8 cellular contexts compared by ENCODE assay signal in genomic region chr14:55130194-55130550, GRCh38. TPM values are rescaled to one million over a fixed set of nuclear protein-coding genes. Genes with fewer than 3 reads are reported as not detected.
DNase-seq lines count a peak whose midpoint lies in the region; ATAC-seq, FAIRE-seq and TF ChIP-seq lines count a peak whose summit lies in the region.

No MANE protein-coding gene starts in this region.

- peak overlapping the region; percentile 67 for H3K4me3 Mint-ChIP-seq in activated CD4-positive, alpha-beta T cell treated with anti-CD3 and anti-CD28 coated beads, Interleukin-2, amount 10 ng/mL, durations not matched to agents 7 days and 5 days
- peak overlapping the region; percentile 59 for H3K4me3 Mint-ChIP-seq in activated naive CD8-positive, alpha-beta T cell treated with anti-CD3 and anti-CD28 coated beads, Interleukin-2, amount 50 U/mL, for 24 hours

- H3K9me3 ChIP-seq in kidney (ENCODE audit: control insufficient read depth in 1 of 2, low read length in 2 of 2) (no peaks in the 10 kb centered on the region), thymus (ENCODE audit: control insufficient read depth) (no peaks in the 10 kb centered on the region)

- H3K27me3 Mint-ChIP-seq in activated CD4-positive, alpha-beta T cell treated with anti-CD3 and anti-CD28 coated beads, Interleukin-2, amount 10 ng/mL, durations not matched to agents 7 days and 5 days, result peaks cover 35% of the 10 kb centered on the region
- peaks cover 32% of the 10 kb centered on the region for H3K27me3 Mint-ChIP-seq in activated naive CD8-positive, alpha-beta T cell treated with anti-CD3 and anti-CD28 coated beads, Interleukin-2, amount 50 U/mL, for 24 hours

- CTCF ChIA-PET in activated CD4-positive, alpha-beta T cell treated with anti-CD3 and anti-CD28 coated beads, Interleukin-2, amount 10 ng/mL, durations not matched to agents 7 days and 5 days (lab: Charles Lee), result interaction anchor here (1.2 kb wide), 2 partner anchors 31 to 41 kb away, joined by 3 to 6 read pairs; no protein-coding TSS in a partner anchor

- H3K27me3 ChIP-seq in thymus (ENCODE audit: control insufficient read depth, insufficient read depth), result peaks cover 29% of the 10 kb centered on the region

- no peaks in the 10 kb centered on the region for H3K36me3 ChIP-seq in kidney (ENCODE audit: control insufficient read depth in 1 of 2, insufficient read depth in 2 of 2, low read length in 2 of 2)
- H3K36me3 ChIP-seq in thymus (ENCODE audit: control insufficient read depth, insufficient read depth), result peaks cover 4% of the 10 kb centered on the region

- no peaks in the 10 kb centered on the region for H3K9me3 Mint-ChIP-seq in activated CD4-positive, alpha-beta T cell treated with anti-CD3 and anti-CD28 coated beads, Interleukin-2, amount 10 ng/mL, durations not matched to agents 7 days and 5 days
- no peaks in the 10 kb centered on the region for H3K9me3 Mint-ChIP-seq in activated naive CD8-positive, alpha-beta T cell treated with anti-CD3 and anti-CD28 coated beads, Interleukin-2, amount 50 U/mL, for 24 hours

- ATAC-seq in activated naive CD8-positive, alpha-beta T cell treated with anti-CD3 and anti-CD28 coated beads, Interleukin-2, amount 50 U/mL, for 24 hours, result no peak

- intact Hi-C loops in kidney (cut with DNase I), result no loop called here

- POLR2A ChIA-PET in activated CD4-positive, alpha-beta T cell treated with anti-CD3 and anti-CD28 coated beads, Interleukin-2, amount 10 ng/mL, durations not matched to agents 7 days and 5 days (lab: Charles Lee), result no interaction called here

- H3K27ac Mint-ChIP-seq in activated CD4-positive, alpha-beta T cell treated with anti-CD3 and anti-CD28 coated beads, Interleukin-2, amount 10 ng/mL, durations not matched to agents 7 days and 5 days, result peak overlapping the region; percentile 19
- H3K27ac Mint-ChIP-seq in activated naive CD8-positive, alpha-beta T cell treated with anti-CD3 and anti-CD28 coated beads, Interleukin-2, amount 50 U/mL, for 24 hours, result no peak overlapping the region

- peak overlapping the region; percentile 79 to 80 for H3K4me3 ChIP-seq in kidney (ENCODE audit: low read length in 2 of 2)
- H3K4me3 ChIP-seq in thymus (ENCODE audit: low read length), result peak overlapping the region; percentile 56

- peaks cover 49% of the 10 kb centered on the region for H3K4me1 Mint-ChIP-seq in activated CD4-positive, alpha-beta T cell treated with anti-CD3 and anti-CD28 coated beads, Interleukin-2, amount 10 ng/mL, durations not matched to agents 7 days and 5 days
- peaks cover 15% of the 10 kb centered on the region for H3K4me1 Mint-ChIP-seq in activated naive CD8-positive, alpha-beta T cell treated with anti-CD3 and anti-CD28 coated beads, Interleukin-2, amount 50 U/mL, for 24 hours

- FAIRE-seq in kidney (lab: Jason Lieb, UNC), result no peak

- TF ChIP-seq CTCF in kidney (IDR thresholded peaks at IDR 0.05; ENCODE audit: borderline replicate concordance, extremely low read depth, insufficient read depth), result no peak

- 72% methylated on average over 10 of the region's 10 CpGs for WGBS in thymus

- no peak for DNase-seq in activated CD4-positive, alpha-beta T cell treated with anti-CD3 and anti-CD28 coated beads, Interleukin-2, amount 10 ng/mL, durations not matched to agents 7 days and 5 days
- DNase-seq in activated CD4-positive, alpha-beta T cell treated with anti-CD3 and anti-CD28 coated beads for 48 hours, result no peak
- DNase-seq in activated naive CD8-positive, alpha-beta T cell treated with anti-CD3 and anti-CD28 coated beads, Interleukin-2, amount 50 U/mL, for 24 hours, result no peak
- DNase-seq in kidney, result no peak
- DNase-seq in NCI-H1694 treated with DMSO at 0.1 percent for 48 hours (lab: John Stamatoyannopoulos, UW), result no peak
- no peak for DNase-seq in H4 (ENCODE audit: low spot score)
- DNase-seq in NCI-H510A (lab: John Stamatoyannopoulos, UW), result no peak

- H3K4me1 ChIP-seq in kidney (ENCODE audit: control insufficient read depth in 1 of 2, insufficient read depth in 1 of 2, low read depth in 1 of 2, low read length in 2 of 2) (peaks cover 4 to 10% of the 10 kb centered on the region in 2 donors), thymus (ENCODE audit: control insufficient read depth, insufficient read depth, low read length) (peaks cover 11% of the 10 kb centered on the region)

- H3K36me3 Mint-ChIP-seq in activated CD4-positive, alpha-beta T cell treated with anti-CD3 and anti-CD28 coated beads, Interleukin-2, amount 10 ng/mL, durations not matched to agents 7 days and 5 days (ENCODE audit: low read depth), result peaks cover 27% of the 10 kb centered on the region
- H3K36me3 Mint-ChIP-seq in activated naive CD8-positive, alpha-beta T cell treated with anti-CD3 and anti-CD28 coated beads, Interleukin-2, amount 50 U/mL, for 24 hours (ENCODE audit: low read depth), result peaks cover 1% of the 10 kb centered on the region

- peak overlapping the region in 1 of 2 donors; percentile 60 for H3K9ac ChIP-seq in kidney (ENCODE audit: low read length in 2 of 2)

- H3K27ac ChIP-seq in kidney (ENCODE audit: low read depth in 2 of 2, low read length in 2 of 2), result peak overlapping the region; percentile 75 to 82
- H3K27ac ChIP-seq in thymus (ENCODE audit: low read depth), result peak overlapping the region; percentile 86

RNA-seq across cellular contexts. Expression of gene LGALS3, which starts 1.1 kb away (rescaled TPM):
- total RNA-seq in activated CD4-positive, alpha-beta T cell treated with anti-CD3 and anti-CD28 coated beads, Interleukin-2, amount 10 ng/mL, durations not matched to agents 7 days and 5 days, result 10 to 100 TPM; 39.1 to 41.6 TPM
- 235 TPM for total RNA-seq in kidney
- polyA plus RNA-seq in kidney (ENCODE audit: insufficient read depth, low read depth, low replicate concordance) (241 TPM), thymus (301 TPM)
- total RNA-seq in H4 (2014; rRNA removed; shearing (Covaris generic)), result 77.5 and 79.4 TPM in 2 replicates
